In genomic region chr4:108118505-108118904, GRCh38 we compare ENCODE assay signal across 8 cellular contexts. TPM values are rescaled to one million over a fixed set of nuclear protein-coding genes. Genes with fewer than 3 reads are reported as not detected.
A peak's percentile ranks its signal among the peaks of the same experiment; 100 is the strongest.
DNase-seq lines count a peak whose midpoint lies in the region; ATAC-seq and TF ChIP-seq lines count a peak whose summit lies in the region.

No MANE protein-coding gene starts in this region.

- no peaks in the 10 kb centered on the region for H3K27me3 ChIP-seq in thyroid gland

- intact Hi-C loops in thyroid gland (cut with DNase I) = no loop called here

- H3K27me3 Mint-ChIP-seq in T-helper 17 cell = no peaks in the 10 kb centered on the region
- no peaks in the 10 kb centered on the region for H3K27me3 Mint-ChIP-seq in stimulated activated naive CD8-positive, alpha-beta T cell treated with anti-CD3 and anti-CD28 coated beads, Interleukin-15, amount 100 ng/mL, for 72 hours

- no peak for TF ChIP-seq CTCF in thyroid gland (IDR thresholded peaks at IDR 0.05)

- H3K4me3 Mint-ChIP-seq in T-helper 17 cell = peak overlapping the region; percentile 39
- H3K4me3 Mint-ChIP-seq in stimulated activated naive CD8-positive, alpha-beta T cell treated with anti-CD3 and anti-CD28 coated beads, Interleukin-15, amount 100 ng/mL, for 72 hours = peak overlapping the region; percentile 62 to 74

- peaks cover 70% of the 10 kb centered on the region for H3K4me1 Mint-ChIP-seq in T-helper 17 cell
- H3K4me1 Mint-ChIP-seq in stimulated activated naive CD8-positive, alpha-beta T cell treated with anti-CD3 and anti-CD28 coated beads, Interleukin-15, amount 100 ng/mL, for 72 hours = peaks cover 95% of the 10 kb centered on the region

- 55 to 62% methylated on average over 3 of the region's 3 CpGs for WGBS in thyroid gland, 2 donors

- H3K9me3 Mint-ChIP-seq in stimulated activated naive CD8-positive, alpha-beta T cell treated with anti-CD3 and anti-CD28 coated beads, Interleukin-15, amount 100 ng/mL, for 72 hours = no peaks in the 10 kb centered on the region

- peak in 1 of 3 donors; percentile 51 for DNase-seq in T-helper 17 cell
- DNase-seq in stimulated activated naive CD8-positive, alpha-beta T cell treated with anti-CD3 and anti-CD28 coated beads, Interleukin-15, amount 100 ng/mL, for 72 hours = peak in 1 of 2 donors; percentile 62
- DNase-seq in dedifferentiated amniotic fluid mesenchymal stem cell (ENCODE audit: extremely low spot score) = no peak
- no peak for DNase-seq in OCI-M2 (lab: John Stamatoyannopoulos, UW; ENCODE audit: unreplicated experiment)
- DNase-seq in thyroid gland = no peak

- H3K36me3 Mint-ChIP-seq in T-helper 17 cell (ENCODE audit: low read depth) = peaks cover 2% of the 10 kb centered on the region

- no peak overlapping the region for H3K4me3 ChIP-seq in thyroid gland (replicated peaks in 1 of 3)

- no peak for TF ChIP-seq POLR2A in thyroid gland (IDR thresholded peaks at IDR 0.05)

- ATAC-seq in GM18499 (IDR thresholded peaks at IDR 0.05; ENCODE audit: insufficient read depth, unreplicated experiment) (peak; percentile 90), GM21447 (IDR thresholded peaks at IDR 0.05; ENCODE audit: unreplicated experiment) (peak; percentile 84), HG03565 (IDR thresholded peaks at IDR 0.05; ENCODE audit: unreplicated experiment) (peak; percentile 89), T-helper 17 cell (peak; percentile 75)
- peak; percentile 62 for ATAC-seq in stimulated activated naive CD8-positive, alpha-beta T cell treated with anti-CD3 and anti-CD28 coated beads, Interleukin-15, amount 100 ng/mL, for 72 hours

- H3K36me3 ChIP-seq in thyroid gland = no peaks in the 10 kb centered on the region

- H3K27ac ChIP-seq in thyroid gland = peak overlapping the region in 1 of 3 donors; percentile 68

- H3K9me3 ChIP-seq in T-helper 17 cell (ENCODE audit: control insufficient read depth, low read length, poor library complexity, severe bottlenecking) = no peaks in the 10 kb centered on the region
- no peaks in the 10 kb centered on the region for H3K9me3 ChIP-seq in thyroid gland

- peaks cover 0 to 39% of the 10 kb centered on the region in 2 donors for H3K4me1 ChIP-seq in thyroid gland

- peak overlapping the region; percentile 97 for H3K27ac Mint-ChIP-seq in T-helper 17 cell
- peak overlapping the region; percentile 93 for H3K27ac Mint-ChIP-seq in stimulated activated naive CD8-positive, alpha-beta T cell treated with anti-CD3 and anti-CD28 coated beads, Interleukin-15, amount 100 ng/mL, for 72 hours

RNA-seq across cellular contexts. Expression of gene LEF1, which starts 50.2 kb away (rescaled TPM):
- total RNA-seq in T-helper 17 cell = 100 to 1,000 TPM; 236 to 319 TPM
- total RNA-seq in thyroid gland = 10 to 100 TPM in 2 of 4 donors, 1 to 10 TPM in 2; 4.2 to 24.3 (median 9.9) TPM

Comparison
In these comparisons a context has a peak if more than half of its experiments do, and no peak if none do; other contexts are left out.
1. RNA of gene LEF1, which starts 50.2 kb away (total RNA-seq): 236 to 319 TPM in T-helper 17 cell; 4.2 to 24.3 TPM in thyroid gland; every median in the first group is over 4 times any median in the second.
2. Peak in every context shown above with its lines, with median percentiles within 50 percentile points of each other: ATAC-seq.